16 cellular contexts compared by ENCODE assay signal in genomic region chr16:87352818-87353217, GRCh38. TPM values are rescaled to one million over a fixed set of nuclear protein-coding genes. Genes with fewer than 3 reads are reported as not detected.
DNase-seq lines count a peak whose midpoint lies in the region; ATAC-seq, FAIRE-seq and TF ChIP-seq lines count a peak whose summit lies in the region.
"Had no signal": no experiment of that assay in that cellular context is flagged by ENCODE, and none has a peak within 500 bp of the region (broad histone marks: within the 10 kb centered on the region; RNA-seq: fewer than 3 reads in every experiment).

No MANE protein-coding gene starts in this region.

- in situ Hi-C loops in gastrocnemius medialis (cut with MboI; ENCODE audit: low sequenced_read_pairs in 4 of 4), result no loop called here

- DNase-seq in Right ventricle myocardium inferior (ENCODE audit: missing footprints) (peak; percentile 70), left cardiac atrium (no peak), NCI-H82 (lab: John Stamatoyannopoulos, UW) (peak; percentile 81), left kidney (ENCODE audit: low read depth, low spot score) (peak; percentile 23), gastrocnemius medialis (no peak), GM12892 (ENCODE audit: insufficient read length) (no peak), NCI-H146 treated with DMSO at 0.1 percent for 48 hours (lab: John Stamatoyannopoulos, UW; ENCODE audit: unreplicated experiment) (no peak)
- DNase-seq in effector CD4-positive, alpha-beta T cell, result no peak
- DNase-seq: AML-193; CD4-positive, CD25-positive, alpha-beta regulatory T cell; DMS79; GM23248; H9 had no signal

- H3K4me1 ChIP-seq in gastrocnemius medialis, result peaks cover 34 to 47% of the 10 kb centered on the region in 2 donors

- H3K27me3 ChIP-seq in gastrocnemius medialis, result no peaks in the 10 kb centered on the region
- H3K27me3 ChIP-seq: BLaER1 had no signal

- no peak for FAIRE-seq in GM12892 (lab: Jason Lieb, UNC)
- FAIRE-seq: GM12878 had no signal

- intact Hi-C loops in Right ventricle myocardium inferior (cut with DNase I), result no loop called here
- intact Hi-C loops in left cardiac atrium (cut with DNase I), result no loop called here
- intact Hi-C loops in gastrocnemius medialis (cut with DNase I; ENCODE audit: low total_unique reads), result loop anchor here (5.0 kb wide), 1 partner anchor 36 kb away; the partner anchor contains the start of gene C16orf95

- ATAC-seq in Right ventricle myocardium inferior, result no peak
- no peak for ATAC-seq in left cardiac atrium
- no peak for ATAC-seq in gastrocnemius medialis
- ATAC-seq: GM12878 had no signal

- no peaks in the 10 kb centered on the region for H3K9me3 ChIP-seq in gastrocnemius medialis
- H3K9me3 ChIP-seq: BLaER1 had no signal

- no peak for TF ChIP-seq CTCF in gastrocnemius medialis (IDR thresholded peaks at IDR 0.05 in 4 of 5, conservative IDR thresholded peaks at IDR 0.05 in 1 of 5)

- TF ChIP-seq POLR2A in gastrocnemius medialis (IDR thresholded peaks at IDR 0.05) (no peak), GM12892 (IDR thresholded peaks at IDR 0.05; ENCODE audit: low read depth, low read length) (no peak)

- H3K36me3 ChIP-seq in gastrocnemius medialis, result peaks cover 0 to 26% of the 10 kb centered on the region in 2 donors

- H3K4me3 ChIP-seq in gastrocnemius medialis, result no peak overlapping the region
- H3K4me3 ChIP-seq: BLaER1, GM12878, GM23248 had no signal

- peak overlapping the region; percentile 46 to 93 (median 79) for H3K27ac ChIP-seq in gastrocnemius medialis
- H3K27ac ChIP-seq: 22Rv1, BLaER1, GM23248 had no signal

RNA-seq across cellular contexts. Expression of gene FBXO31, which starts 30.8 kb away (rescaled TPM):
- 70.2 TPM for total RNA-seq in Right ventricle myocardium inferior
- 10 to 100 TPM; 45.6 to 50.8 TPM for total RNA-seq in left cardiac atrium
- total RNA-seq in gastrocnemius medialis, result 100 to 1,000 TPM; 156 to 264 (median 201) TPM
- polyA plus RNA-seq in GM12892 (2012; ENCODE audit: missing spikeins), result 10.6 TPM

RNA-seq across cellular contexts. Expression of gene C16orf95, which starts 35.6 kb away (rescaled TPM):
- total RNA-seq in Right ventricle myocardium inferior (4.2 TPM), left cardiac atrium (1 to 10 TPM; 3.2 to 3.4 TPM), gastrocnemius medialis (1 to 10 TPM in 3 of 4 donors, under 1 TPM in 1; 0.22 to 3.8 (median 1.3) TPM)
- 4.2 TPM for polyA plus RNA-seq in GM12892 (2012; ENCODE audit: missing spikeins)

RNA-seq across cellular contexts. Expression of gene MAP1LC3B, which starts 39.3 kb away (rescaled TPM):
- total RNA-seq in Right ventricle myocardium inferior, result 125 TPM
- 10 to 100 TPM; 82.9 to 90.2 TPM for total RNA-seq in left cardiac atrium
- 100 to 1,000 TPM in 3 of 4 donors, 10 to 100 TPM in 1; 76.3 to 165 (median 122) TPM for total RNA-seq in gastrocnemius medialis
- polyA plus RNA-seq in GM12892 (2012; ENCODE audit: missing spikeins), result 34.6 TPM

Comparison
In these comparisons a context has a peak if more than half of its experiments do, and no peak if none do; other contexts are left out.
1. DNase-seq: peak in Right ventricle myocardium inferior (single experiment), NCI-H82 (single experiment) and left kidney (single experiment); none in left cardiac atrium (single experiment), gastrocnemius medialis (0 of 2), effector CD4-positive, alpha-beta T cell (single experiment), GM12892 (single experiment) and NCI-H146 treated with DMSO at 0.1 percent for 48 hours (single experiment).